ENCODE assay signal across 34 cellular contexts in genomic region chr22:27029584-27030130, GRCh38.
"Had no signal": no experiment of that assay in that cellular context is flagged by ENCODE, and none has a peak within 500 bp of the region (broad histone marks: within the 10 kb centered on the region; RNA-seq: fewer than 3 reads in every experiment).

No MANE protein-coding gene starts in this region.

- H3K4me3 ChIP-seq: coronary artery, dorsolateral prefrontal cortex, esophagus muscularis mucosa, gastrocnemius medialis, heart left ventricle had no signal

- H3K36me3 ChIP-seq: brain microvascular endothelial cell, esophagus muscularis mucosa, gastrocnemius medialis, heart left ventricle, WERI-Rb-1 had no signal

- H3K4me3 Mint-ChIP-seq: activated CD4-positive, alpha-beta memory T cell treated with anti-CD3 and anti-CD28 coated beads for 36 hours; activated CD4-positive, alpha-beta T cell treated with anti-CD3 and anti-CD28 coated beads for 36 hours; activated CD4-positive, alpha-beta T cell treated with anti-CD3 and anti-CD28 coated beads, Interleukin-2, amount 10 ng/mL, durations not matched to agents 24 days and 14 days; activated CD8-positive, alpha-beta memory T cell treated with anti-CD3 and anti-CD28 coated beads, Interleukin-2, amount 10 ng/mL, durations not matched to agents 7 days and 5 days; activated CD8-positive, alpha-beta T cell treated with anti-CD3 and anti-CD28 coated beads, Interleukin-2, amount 10 ng/mL, durations not matched to agents 7 days and 5 days; activated naive CD4-positive, alpha-beta T cell treated with anti-CD3 and anti-CD28 coated beads for 36 hours; activated naive CD8-positive, alpha-beta T cell; activated T-helper 1 cell treated with anti-CD3 and anti-CD28 coated beads, Interleukin-12 subunit alpha, Interleukin-12 subunit beta, Interleukin-2, Interleukin-4 antibody, amounts not matched to agents 30 ng/mL and 10 ng/mL and 1 ng/mL, durations not matched to agents 14 hours and 24 hours and 36 hours; central memory CD8-positive, alpha-beta T cell; dendritic cell treated with granulocyte-macrophage colony-stimulating factor and Interleukin-4, amounts not matched to agents 40 ng/mL and 50 ng/mL, for 4 days; T-helper 1 cell treated with Interleukin-12 subunit alpha and Interleukin-12 subunit beta and Interleukin-4 antibody, amounts not matched to agents 30 μg/mL and 1 μg/mL, for 36 hours had no signal

- H3K27ac Mint-ChIP-seq: activated CD4-positive, alpha-beta memory T cell treated with anti-CD3 and anti-CD28 coated beads for 36 hours; activated CD4-positive, alpha-beta T cell treated with anti-CD3 and anti-CD28 coated beads for 36 hours; activated CD4-positive, alpha-beta T cell treated with anti-CD3 and anti-CD28 coated beads, Interleukin-2, amount 10 ng/mL, durations not matched to agents 24 days and 14 days; activated CD8-positive, alpha-beta memory T cell treated with anti-CD3 and anti-CD28 coated beads, Interleukin-2, amount 10 ng/mL, durations not matched to agents 7 days and 5 days; activated CD8-positive, alpha-beta T cell treated with anti-CD3 and anti-CD28 coated beads, Interleukin-2, amount 10 ng/mL, durations not matched to agents 7 days and 5 days; activated naive CD4-positive, alpha-beta T cell treated with anti-CD3 and anti-CD28 coated beads for 36 hours; activated naive CD8-positive, alpha-beta T cell; activated T-helper 1 cell treated with anti-CD3 and anti-CD28 coated beads, Interleukin-12 subunit alpha, Interleukin-12 subunit beta, Interleukin-2, Interleukin-4 antibody, amounts not matched to agents 30 ng/mL and 10 ng/mL and 1 ng/mL, durations not matched to agents 14 hours and 24 hours and 36 hours; activated T-helper 2 cell treated with anti-CD3 and anti-CD28 coated beads, Interferon-gamma antibody, Interleukin-2, Interleukin-4, amounts not matched to agents 10 μg/mL and 5 μg/mL and 100 μg/mL, durations not matched to agents 14 hours and 24 hours and 36 hours; dendritic cell treated with granulocyte-macrophage colony-stimulating factor and Interleukin-4, amounts not matched to agents 40 ng/mL and 50 ng/mL, for 4 days; T-helper 1 cell treated with Interleukin-12 subunit alpha and Interleukin-12 subunit beta and Interleukin-4 antibody, amounts not matched to agents 30 μg/mL and 1 μg/mL, for 36 hours had no signal

- H3K36me3 Mint-ChIP-seq: activated CD4-positive, alpha-beta memory T cell treated with anti-CD3 and anti-CD28 coated beads for 36 hours; activated CD8-positive, alpha-beta memory T cell treated with anti-CD3 and anti-CD28 coated beads, Interleukin-2, amount 10 ng/mL, durations not matched to agents 7 days and 5 days; activated naive CD8-positive, alpha-beta T cell had no signal

- H3K4me1 ChIP-seq: foreskin keratinocyte, heart left ventricle had no signal

- H3K4me1 Mint-ChIP-seq: activated CD4-positive, alpha-beta T cell treated with anti-CD3 and anti-CD28 coated beads for 36 hours; activated CD4-positive, alpha-beta T cell treated with anti-CD3 and anti-CD28 coated beads, Interleukin-2, amount 10 ng/mL, durations not matched to agents 24 days and 14 days; activated CD8-positive, alpha-beta memory T cell treated with anti-CD3 and anti-CD28 coated beads, Interleukin-2, amount 10 ng/mL, durations not matched to agents 7 days and 5 days; central memory CD8-positive, alpha-beta T cell had no signal

- H3K27me3 ChIP-seq: brain microvascular endothelial cell had no signal

- DNase-seq: activated CD4-positive, alpha-beta memory T cell treated with anti-CD3 and anti-CD28 coated beads for 36 hours; activated CD4-positive, alpha-beta T cell treated with anti-CD3 and anti-CD28 coated beads for 36 hours; activated CD4-positive, alpha-beta T cell treated with anti-CD3 and anti-CD28 coated beads, Interleukin-2, amount 10 ng/mL, durations not matched to agents 24 days and 14 days; activated CD4-positive, CD25-positive, alpha-beta regulatory T cell; activated CD4-positive, CD25-positive, alpha-beta regulatory T cell treated with anti-CD3 and anti-CD28 coated beads, Interleukin-2, amount 50 U/mL, for 72 hours; activated CD8-positive, alpha-beta memory T cell treated with anti-CD3 and anti-CD28 coated beads, Interleukin-2, amount 10 ng/mL, durations not matched to agents 7 days and 5 days; activated CD8-positive, alpha-beta memory T cell treated with anti-CD3 and anti-CD28 coated beads, Interleukin-2, amount 50 U/mL, for 4 hours; activated CD8-positive, alpha-beta T cell treated with anti-CD3 and anti-CD28 coated beads, Interleukin-2, amount 10 ng/mL, durations not matched to agents 7 days and 5 days; activated effector memory CD4-positive, alpha-beta T cell treated with anti-CD3 and anti-CD28 coated beads, Interleukin-2, amount 50 U/mL, for 16 hours; activated naive CD4-positive, alpha-beta T cell treated with anti-CD3 and anti-CD28 coated beads for 36 hours; activated T-cell treated with anti-CD3 and anti-CD28 coated beads, Interleukin-2, amount 50 U/mL, for 1 hour; activated T-cell treated with anti-CD3 and anti-CD28 coated beads, Interleukin-2, amount 50 U/mL, for 48 hours; amniotic stem cell; anterior cingulate cortex; brain microvascular endothelial cell; dorsolateral prefrontal cortex; effector memory CD4-positive, alpha-beta T cell; erythroblast; foreskin keratinocyte; gastrocnemius medialis; glutamatergic neuron; heart left ventricle; T-helper 9 cell; WERI-Rb-1 had no signal

- ATAC-seq: activated CD4-positive, alpha-beta T cell treated with anti-CD3 and anti-CD28 coated beads for 36 hours; activated CD8-positive, alpha-beta memory T cell treated with anti-CD3 and anti-CD28 coated beads, Interleukin-2, amount 10 ng/mL, durations not matched to agents 7 days and 5 days; activated CD8-positive, alpha-beta T cell treated with anti-CD3 and anti-CD28 coated beads, Interleukin-2, amount 10 ng/mL, durations not matched to agents 7 days and 5 days; foreskin keratinocyte; gastrocnemius medialis; heart left ventricle had no signal

- FAIRE-seq: astrocyte, bronchial epithelial cell had no signal

- H3K9me3 Mint-ChIP-seq: activated CD4-positive, alpha-beta T cell treated with anti-CD3 and anti-CD28 coated beads, Interleukin-2, amount 10 ng/mL, durations not matched to agents 24 days and 14 days; activated T-helper 2 cell treated with anti-CD3 and anti-CD28 coated beads, Interferon-gamma antibody, Interleukin-2, Interleukin-4, amounts not matched to agents 10 μg/mL and 5 μg/mL and 100 μg/mL, durations not matched to agents 14 hours and 24 hours and 36 hours; dendritic cell treated with granulocyte-macrophage colony-stimulating factor and Interleukin-4, amounts not matched to agents 40 ng/mL and 50 ng/mL, for 4 days; T-helper 1 cell treated with Interleukin-12 subunit alpha and Interleukin-12 subunit beta and Interleukin-4 antibody, amounts not matched to agents 30 μg/mL and 1 μg/mL, for 36 hours had no signal

- H3K9me3 ChIP-seq: esophagus muscularis mucosa, gastrocnemius medialis, heart left ventricle had no signal

- H3K27me3 Mint-ChIP-seq: activated CD4-positive, alpha-beta T cell treated with anti-CD3 and anti-CD28 coated beads, Interleukin-2, amount 10 ng/mL, durations not matched to agents 24 days and 14 days; activated CD8-positive, alpha-beta memory T cell treated with anti-CD3 and anti-CD28 coated beads, Interleukin-2, amount 10 ng/mL, durations not matched to agents 7 days and 5 days had no signal

- H3K27ac ChIP-seq: brain microvascular endothelial cell, coronary artery, dorsolateral prefrontal cortex, esophagus muscularis mucosa, foreskin keratinocyte, gastrocnemius medialis, heart left ventricle, WERI-Rb-1 had no signal
